In the genomic region with DNA sequence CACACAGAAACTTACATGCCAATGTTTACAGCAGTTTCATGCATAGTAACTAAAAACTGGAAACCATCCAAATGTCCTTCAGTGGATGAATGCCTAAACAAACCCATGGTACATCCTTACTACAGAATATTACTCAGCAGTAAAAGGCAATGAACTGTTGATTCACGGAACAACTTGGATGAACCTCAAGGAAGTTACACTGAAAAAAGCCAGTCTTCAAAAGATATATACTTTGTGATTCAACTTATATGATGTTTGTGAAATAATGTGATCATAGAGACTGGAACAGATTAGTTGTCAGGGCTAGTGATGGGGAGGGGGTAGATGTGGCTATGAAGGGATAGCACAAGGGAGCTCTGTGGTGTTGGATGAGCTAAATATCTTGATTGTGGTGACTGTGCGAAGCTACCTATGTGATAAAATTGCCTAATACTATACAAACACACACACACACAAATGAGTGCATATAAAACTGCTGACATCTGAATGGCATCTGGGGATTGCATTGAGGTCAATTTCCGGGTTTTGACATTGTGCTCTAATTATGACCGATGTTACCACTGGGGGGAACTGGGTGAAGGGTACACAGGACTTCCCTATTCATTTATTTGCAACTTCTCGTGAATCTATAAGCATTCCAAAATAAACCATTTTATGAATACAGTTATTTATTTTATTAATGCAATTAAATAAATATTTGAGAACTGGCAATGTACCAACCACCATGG, we compare ENCODE assay signal across 15 cellular contexts.
DNase-seq lines count a peak whose midpoint lies in the region; ATAC-seq, FAIRE-seq and TF ChIP-seq lines count a peak whose summit lies in the region.
"Had no signal": no experiment of that assay in that cellular context is flagged by ENCODE, and none has a peak within 500 bp of the region (broad histone marks: within the 10 kb centered on the region; RNA-seq: fewer than 3 reads in every experiment).

No MANE protein-coding gene starts in this region.

- TF ChIP-seq CTCF in RWPE2 (IDR thresholded peaks at IDR 0.05; ENCODE audit: poor library complexity, severe bottlenecking) (no peak), fibroblast of lung (conservative IDR thresholded peaks at IDR 0.05 in 1 of 2, IDR thresholded peaks at IDR 0.05 in 1 of 2; ENCODE audit: low read depth in 1 of 2, low read length in 2 of 2) (no peak), pancreas (IDR thresholded peaks at IDR 0.05) (no peak)

- intact Hi-C loops in pancreas (cut with DNase I), result no loop called here

- DNase-seq in GM04503 (ENCODE audit: low read depth), result peak; percentile 65
- DNase-seq in RWPE2 (ENCODE audit: low spot score), result no peak
- DNase-seq in fibroblast of lung (ENCODE audit: low read depth in 2 of 2), result peak; percentile 66 to 98
- DNase-seq in pancreas, result no peak
- DNase-seq in stimulated activated effector memory CD8-positive, alpha-beta T cell treated with anti-CD3 and anti-CD28 coated beads, Interleukin-12 subunit alpha, Interleukin-12 subunit beta, amount 100 ng/mL, for 72 hours (ENCODE audit: low spot score in 2 of 2), result no peak
- no peak for DNase-seq in OCI-M1 (lab: John Stamatoyannopoulos, UW)
- DNase-seq: adrenal gland; occipital lobe; stimulated activated CD4-positive, alpha-beta T cell treated with anti-CD3 and anti-CD28 coated beads, Interleukin-1b, Interleukin-23, amount 100 ng/mL, for 48 hours; stimulated activated naive CD4-positive, alpha-beta T cell had no signal

- no peak overlapping the region for H3K9ac ChIP-seq in fibroblast of lung (ENCODE audit: insufficient read depth, low read length)

- no peak overlapping the region for H3K4me2 ChIP-seq in fibroblast of lung (ENCODE audit: extremely low read depth, insufficient read depth, low read length)

- H3K4me1 ChIP-seq in RWPE2 (ENCODE audit: insufficient read depth, poor library complexity, severe bottlenecking) (peaks cover 21% of the 10 kb centered on the region), fibroblast of lung (ENCODE audit: control insufficient read depth, extremely low read depth, insufficient read depth, low read length) (peaks cover 2% of the 10 kb centered on the region), pancreas (no peaks in the 10 kb centered on the region)

- no peaks in the 10 kb centered on the region for H3K9me3 Mint-ChIP-seq in stimulated activated effector memory CD8-positive, alpha-beta T cell treated with anti-CD3 and anti-CD28 coated beads, Interleukin-12 subunit alpha, Interleukin-12 subunit beta, amount 100 ng/mL, for 72 hours

- no peak overlapping the region for H3K4me3 Mint-ChIP-seq in stimulated activated effector memory CD8-positive, alpha-beta T cell treated with anti-CD3 and anti-CD28 coated beads, Interleukin-12 subunit alpha, Interleukin-12 subunit beta, amount 100 ng/mL, for 72 hours

- H3K4me3 ChIP-seq in RWPE2 (ENCODE audit: severe bottlenecking) (no peak overlapping the region), fibroblast of lung (replicated peaks in 1 of 4; ENCODE audit: control extremely low read depth in 1 of 4, insufficient read depth in 1 of 4, low read depth in 3 of 4, low read length in 4 of 4) (no peak overlapping the region), pancreas (no peak overlapping the region)
- H3K4me3 ChIP-seq: adrenal gland, K562 had no signal

- H3K36me3 Mint-ChIP-seq in stimulated activated effector memory CD8-positive, alpha-beta T cell treated with anti-CD3 and anti-CD28 coated beads, Interleukin-12 subunit alpha, Interleukin-12 subunit beta, amount 100 ng/mL, for 72 hours, result peaks cover 42% of the 10 kb centered on the region

- 69 to 87% methylated on average over 5 of the region's 5 CpGs for WGBS in pancreas, 2 donors

- H4K20me1 ChIP-seq in fibroblast of lung (ENCODE audit: control insufficient read depth, extremely low read depth, insufficient read depth, low read length), result no peaks in the 10 kb centered on the region

- no peaks in the 10 kb centered on the region for H3K79me2 ChIP-seq in fibroblast of lung (ENCODE audit: control insufficient read depth, insufficient read depth, low read length)

- H3K4me1 Mint-ChIP-seq in stimulated activated effector memory CD8-positive, alpha-beta T cell treated with anti-CD3 and anti-CD28 coated beads, Interleukin-12 subunit alpha, Interleukin-12 subunit beta, amount 100 ng/mL, for 72 hours, result peaks cover 50% of the 10 kb centered on the region

- peak; percentile 26; the same call in 1 of the 3 replicates for ATAC-seq in RWPE2 (ENCODE audit: low read depth)
- ATAC-seq in pancreas, result no peak
- ATAC-seq in GM18520 (IDR thresholded peaks at IDR 0.05; ENCODE audit: unreplicated experiment), result no peak
- no peak for ATAC-seq in stimulated activated effector memory CD8-positive, alpha-beta T cell treated with anti-CD3 and anti-CD28 coated beads, Interleukin-12 subunit alpha, Interleukin-12 subunit beta, amount 100 ng/mL, for 72 hours
- ATAC-seq: esophagus mucosa, K562 had no signal

- no peak overlapping the region for H3K27ac Mint-ChIP-seq in stimulated activated effector memory CD8-positive, alpha-beta T cell treated with anti-CD3 and anti-CD28 coated beads, Interleukin-12 subunit alpha, Interleukin-12 subunit beta, amount 100 ng/mL, for 72 hours

- FAIRE-seq in pancreas (lab: Jason Lieb, UNC), result peak; percentile 80
- FAIRE-seq: D721Med, H54, K562 had no signal

- no peak overlapping the region for H2AFZ ChIP-seq in fibroblast of lung (ENCODE audit: low read length)

- no peaks in the 10 kb centered on the region for H3K27me3 ChIP-seq in RWPE2 (ENCODE audit: insufficient read depth, poor library complexity, severe bottlenecking)
- no peaks in the 10 kb centered on the region for H3K27me3 ChIP-seq in fibroblast of lung (ENCODE audit: control insufficient read depth, insufficient read depth, low read length)
- H3K27me3 ChIP-seq in pancreas, result no peaks in the 10 kb centered on the region
- H3K27me3 ChIP-seq: adrenal gland had no signal

- H3K36me3 ChIP-seq in RWPE2 (ENCODE audit: low read depth), result no peaks in the 10 kb centered on the region
- no peaks in the 10 kb centered on the region for H3K36me3 ChIP-seq in fibroblast of lung (ENCODE audit: control insufficient read depth, insufficient read depth, low read length)
- H3K36me3 ChIP-seq in pancreas, result no peaks in the 10 kb centered on the region
- H3K36me3 ChIP-seq: adrenal gland had no signal

- H3K9me3 ChIP-seq in RWPE2 (ENCODE audit: severe bottlenecking) (no peaks in the 10 kb centered on the region), fibroblast of lung (ENCODE audit: control insufficient read depth, insufficient read depth, low read depth, low read length) (no peaks in the 10 kb centered on the region), pancreas (no peaks in the 10 kb centered on the region)

- H3K27ac ChIP-seq in RWPE2 (ENCODE audit: poor library complexity, severe bottlenecking) (peak overlapping the region; percentile 6), fibroblast of lung (ENCODE audit: insufficient read depth, low read length) (peak overlapping the region; percentile 45), pancreas (no peak overlapping the region)
- H3K27ac ChIP-seq: adrenal gland had no signal

Comparison
In these comparisons a context has a peak if more than half of its experiments do, and no peak if none do; other contexts are left out.
1. DNase-seq: peak in GM04503 (single experiment) and fibroblast of lung (2 of 2); none in RWPE2 (single experiment), pancreas (0 of 6), stimulated activated effector memory CD8-positive, alpha-beta T cell treated with anti-CD3 and anti-CD28 coated beads, Interleukin-12 subunit alpha, Interleukin-12 subunit beta, amount 100 ng/mL, for 72 hours (0 of 2) and OCI-M1 (single experiment).
2. H3K27ac ChIP-seq: peak in RWPE2 (single experiment) and fibroblast of lung (single experiment); none in pancreas (0 of 4).